Comparison of ENCODE assay signal across 13 cellular contexts in the genomic region with DNA sequence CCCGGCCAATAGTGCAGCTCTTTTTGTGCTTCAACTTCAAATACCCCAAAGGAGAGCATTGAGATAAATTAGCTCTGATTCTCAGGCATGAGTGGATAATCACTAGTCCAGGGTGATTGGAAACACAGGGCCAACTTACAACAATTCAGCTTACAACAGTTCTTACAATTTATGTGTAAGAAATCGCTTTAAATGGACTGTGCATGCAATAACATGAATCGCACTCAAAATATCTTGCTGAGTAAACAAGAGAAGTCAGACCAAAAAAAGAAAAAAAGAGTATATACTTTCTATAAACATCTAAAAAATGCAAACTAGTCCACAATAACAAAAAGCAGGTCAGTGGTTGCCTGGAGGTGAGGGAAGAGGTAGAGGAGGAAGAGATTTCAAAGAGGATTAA.
DNase-seq lines count a peak whose midpoint lies in the region; ATAC-seq and TF ChIP-seq lines count a peak whose summit lies in the region.
"Had no signal": no experiment of that assay in that cellular context is flagged by ENCODE, and none has a peak within 500 bp of the region (broad histone marks: within the 10 kb centered on the region; RNA-seq: fewer than 3 reads in every experiment).

No MANE protein-coding gene starts in this region.

- H3K27me3 ChIP-seq in body of pancreas: no peaks in the 10 kb centered on the region
- H3K27me3 ChIP-seq: BE2C had no signal

- H3K4me1 ChIP-seq in body of pancreas: no peaks in the 10 kb centered on the region
- H3K4me1 ChIP-seq: BE2C had no signal

- intact Hi-C loops in body of pancreas (cut with DNase I): no loop called here

- DNase-seq in M059J (ENCODE audit: low read depth) (peak; percentile 1), astrocyte of the spinal cord (ENCODE audit: low read depth, low spot score) (peak; percentile 4), fibroblast of peridontal ligament (ENCODE audit: extremely low read depth) (peak; percentile 47), body of pancreas (no peak), kidney tubule cell (ENCODE audit: low spot score) (no peak)
- no peak for DNase-seq in activated CD4-positive, CD25-positive, alpha-beta regulatory T cell (lab: John Stamatoyannopoulos, UW)
- no peak for DNase-seq in stimulated activated CD4-positive, alpha-beta T cell treated with anti-CD3 and anti-CD28 coated beads, Interleukin-15, amount 100 ng/mL, for 24 hours
- DNase-seq: BE2C; CD4-positive, alpha-beta memory T cell; DMS79; GOT3; H9 had no signal

- no peak overlapping the region for H3K27ac ChIP-seq in body of pancreas
- H3K27ac ChIP-seq: C4-2B had no signal

- H3K4me3 ChIP-seq in astrocyte of the spinal cord (ENCODE audit: low read depth, low read length) (no peak overlapping the region), body of pancreas (no peak overlapping the region)

- TF ChIP-seq CTCF in astrocyte of the spinal cord (IDR thresholded peaks at IDR 0.05; ENCODE audit: low read depth, low read length) (no peak), body of pancreas (IDR thresholded peaks at IDR 0.05) (no peak)

- TF ChIP-seq POLR2A in body of pancreas (IDR thresholded peaks at IDR 0.05): no peak

- no peaks in the 10 kb centered on the region for H3K36me3 ChIP-seq in body of pancreas (replicated peaks in 1 of 2; ENCODE audit: insufficient read depth in 1 of 2, low read depth in 2 of 2)
- H3K36me3 ChIP-seq: BE2C had no signal

- no peaks in the 10 kb centered on the region for H3K9me3 ChIP-seq in body of pancreas
- H3K9me3 ChIP-seq: BE2C had no signal

- WGBS in body of pancreas, 2 donors: 63 to 77% methylated on average over 3 of the region's 3 CpGs

- ATAC-seq in body of pancreas: no peak

- in situ Hi-C loops in astrocyte of the spinal cord (cut with HindIII; ENCODE audit: low sequenced_read_pairs): no loop called here

Comparison
In these comparisons a context has a peak if more than half of its experiments do, and no peak if none do; other contexts are left out.
1. DNase-seq: peak in M059J (single experiment), astrocyte of the spinal cord (single experiment) and fibroblast of peridontal ligament (single experiment); none in activated CD4-positive, CD25-positive, alpha-beta regulatory T cell (0 of 4), body of pancreas (0 of 4), stimulated activated CD4-positive, alpha-beta T cell treated with anti-CD3 and anti-CD28 coated beads, Interleukin-15, amount 100 ng/mL, for 24 hours (single experiment) and kidney tubule cell (single experiment).